In the genomic region with DNA sequence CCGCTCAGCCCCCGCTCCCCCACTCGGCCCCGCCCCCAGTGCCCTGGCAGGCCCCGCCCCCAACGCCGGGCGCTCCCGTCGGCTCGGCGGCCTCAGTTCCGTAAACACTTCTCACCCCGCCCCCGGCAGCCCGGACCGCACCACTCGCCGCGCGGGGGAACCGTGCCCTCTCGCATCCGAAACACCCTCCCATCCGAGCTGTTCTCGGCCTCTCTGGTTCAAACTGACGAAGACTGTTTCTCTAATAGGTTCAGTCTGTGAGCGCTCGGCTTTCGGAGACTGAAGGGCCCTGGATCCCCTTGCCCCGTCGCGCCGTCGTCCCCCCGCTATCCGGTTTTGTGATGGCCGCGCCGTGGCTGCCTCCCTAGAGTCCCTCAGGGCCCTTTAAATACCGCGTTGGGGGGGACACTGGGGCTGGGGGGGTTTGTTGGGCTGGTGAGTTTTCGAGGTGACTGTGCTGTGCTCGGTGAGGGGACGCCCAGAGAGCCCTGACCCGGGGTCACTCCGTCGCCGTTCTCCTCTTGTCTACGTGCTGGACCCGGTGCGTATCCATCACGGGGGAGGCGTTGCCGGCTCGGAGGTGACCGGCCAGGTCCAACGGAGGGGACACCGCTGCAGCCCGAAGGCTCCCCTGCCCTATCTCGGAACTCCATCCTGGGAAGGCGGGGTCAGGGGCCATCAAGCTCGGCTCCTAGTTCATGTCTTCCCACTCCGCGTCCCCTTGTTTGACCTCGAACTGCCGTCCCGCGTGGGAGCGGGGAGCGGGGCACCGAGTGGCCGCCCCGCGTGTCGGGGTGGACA, we compare ENCODE assay signal across 8 cellular contexts. TPM values are rescaled to one million over a fixed set of nuclear protein-coding genes. Genes with fewer than 3 reads are reported as not detected.
DNase-seq lines count a peak whose midpoint lies in the region; ATAC-seq and TF ChIP-seq lines count a peak whose summit lies in the region.

Gene TCP11L2, plus strand, starts transcription at position 333 of the 801 bp plus-strand sequence. CDS start 8,343 bp downstream, outside the sequence.

- TF ChIP-seq EP300 in transverse colon (IDR thresholded peaks at IDR 0.05; ENCODE audit: low read depth): no peak

- peak within 1 kb of the TSS; percentile 97 for H3K4me3 Mint-ChIP-seq in T-helper 1 cell treated with Interleukin-12 subunit alpha and Interleukin-12 subunit beta and Interleukin-4 antibody, amounts not matched to agents 30 μg/mL and 1 μg/mL, for 36 hours

- WGBS in heart right ventricle, 2 donors: 0 to 1% methylated on average over 61 to 76 of the region's 76 CpGs
- 0% methylated on average over 35 of the region's 76 CpGs; no CpG with 5 or more reads in 1 of the 2 donors for WGBS in transverse colon (ENCODE audit: low coverage in 1 of 2), 2 donors

- peak; percentile 81 for TF ChIP-seq POLR2A in transverse colon (IDR thresholded peaks at IDR 0.05)

- H3K27me3 ChIP-seq in heart right ventricle (no peaks in the 10 kb centered on the region), transverse colon (no peaks in the 10 kb centered on the region)

- H3K27me3 Mint-ChIP-seq in T-helper 1 cell treated with Interleukin-12 subunit alpha and Interleukin-12 subunit beta and Interleukin-4 antibody, amounts not matched to agents 30 μg/mL and 1 μg/mL, for 36 hours (ENCODE audit: low read depth): no peaks in the 10 kb centered on the region

- H3K4me3 ChIP-seq in heart right ventricle (peak within 1 kb of the TSS; percentile 56 to 96 (median 84)), transverse colon (peak within 1 kb of the TSS; percentile 65 to 98 (median 74))

- H3K4me1 Mint-ChIP-seq in T-helper 1 cell treated with Interleukin-12 subunit alpha and Interleukin-12 subunit beta and Interleukin-4 antibody, amounts not matched to agents 30 μg/mL and 1 μg/mL, for 36 hours (ENCODE audit: low read depth): peaks cover 33% of the 10 kb centered on the region

- peak within 1 kb of the TSS; percentile 100 for H3K27ac Mint-ChIP-seq in T-helper 1 cell treated with Interleukin-12 subunit alpha and Interleukin-12 subunit beta and Interleukin-4 antibody, amounts not matched to agents 30 μg/mL and 1 μg/mL, for 36 hours

- no peaks in the 10 kb centered on the region for H3K9me3 ChIP-seq in heart right ventricle
- H3K9me3 ChIP-seq in transverse colon: no peaks in the 10 kb centered on the region

- TF ChIP-seq CTCF in GM10266 (IDR thresholded peaks at IDR 0.05; ENCODE audit: control insufficient read depth, insufficient read depth, low read depth, missing control alignments): no peak
- no peak for TF ChIP-seq CTCF in heart right ventricle (IDR thresholded peaks at IDR 0.05)
- no peak for TF ChIP-seq CTCF in transverse colon (IDR thresholded peaks at IDR 0.05)

- H3K4me1 ChIP-seq in heart right ventricle (peaks cover 7 to 74% (median 68%) of the 10 kb centered on the region in 9 donors), transverse colon (peaks cover 10 to 68% (median 42%) of the 10 kb centered on the region in 4 donors)

- peaks cover 7% of the 10 kb centered on the region for H3K36me3 Mint-ChIP-seq in T-helper 1 cell treated with Interleukin-12 subunit alpha and Interleukin-12 subunit beta and Interleukin-4 antibody, amounts not matched to agents 30 μg/mL and 1 μg/mL, for 36 hours (ENCODE audit: low read depth)

- ATAC-seq in HG02623 (IDR thresholded peaks at IDR 0.05; ENCODE audit: unreplicated experiment): peak; percentile 67
- ATAC-seq in heart right ventricle: peak; percentile 83 to 90 (median 86)

- H3K36me3 ChIP-seq in heart right ventricle (peaks cover 0 to 16% (median 0%) of the 10 kb centered on the region in 9 donors), transverse colon (no peaks in the 10 kb centered on the region)

- peak within 1 kb of the TSS; percentile 88 to 98 (median 98) for H3K27ac ChIP-seq in heart right ventricle
- peak within 1 kb of the TSS; percentile 89 to 98 (median 94) for H3K27ac ChIP-seq in transverse colon

- DNase-seq in GM10266 (ENCODE audit: extremely low spot score) (peak; percentile 94), NCI-H1105 (lab: John Stamatoyannopoulos, UW) (peak; percentile 71), amniotic epithelial cell (ENCODE audit: low read depth) (peak; percentile 58), heart right ventricle (peak; percentile 93), posterior vena cava (ENCODE audit: low spot score) (peak; percentile 97), transverse colon (peak; percentile 92)

- in situ Hi-C loops in transverse colon (cut with MboI; ENCODE audit: low pct_ligation_motif_present in 1 of 4, low pct_unique_long_range_greater_than_20kb in 1 of 4, low sequenced_read_pairs in 3 of 4): no loop called here

- intact Hi-C loops in heart right ventricle (cut with DNase I): loop anchor here in 8 of 10 donors (2.0 to 10.0 kb wide), 5 partner anchors 40 to 58 kb away; partner anchors contain the start of genes CKAP4 (in 7 of the 8) and POLR3B (in 1 of the 8)
- intact Hi-C loops in posterior vena cava (cut with DNase I): loop anchor here in 1 of 2 donors (10.0 kb wide), 1 partner anchor 58 kb away; the partner anchor contains the start of gene CKAP4
- intact Hi-C loops in transverse colon (cut with DNase I; ENCODE audit: low total_unique reads): no loop called here

- H3K9me3 Mint-ChIP-seq in T-helper 1 cell treated with Interleukin-12 subunit alpha and Interleukin-12 subunit beta and Interleukin-4 antibody, amounts not matched to agents 30 μg/mL and 1 μg/mL, for 36 hours: no peaks in the 10 kb centered on the region

RNA-seq across cellular contexts. Expression of gene TCP11L2, which starts in this region (rescaled TPM):
- total RNA-seq in heart right ventricle: 100 to 1,000 TPM in 9 of 10 donors, 10 to 100 TPM in 1; 77.6 to 168 (median 120) TPM
- 10 to 100 TPM in 1 of 2 donors, 1 to 10 TPM in 1; 4.9 to 15.4 TPM for polyA plus RNA-seq in heart right ventricle
- total RNA-seq in posterior vena cava: 10 to 100 TPM; 18.5 to 28.3 TPM
- total RNA-seq in transverse colon: 10 to 100 TPM in 3 of 4 donors, 1 to 10 TPM in 1; 8.0 to 47.8 (median 41.7) TPM

Comparison
In these comparisons a context has a peak if more than half of its experiments do, and no peak if none do; other contexts are left out.
1. Peak in every context shown above with its lines: DNase-seq, ATAC-seq, H3K4me3 ChIP-seq and H3K27ac ChIP-seq.